ENCODE assay signal across 8 cellular contexts in the genomic region with DNA sequence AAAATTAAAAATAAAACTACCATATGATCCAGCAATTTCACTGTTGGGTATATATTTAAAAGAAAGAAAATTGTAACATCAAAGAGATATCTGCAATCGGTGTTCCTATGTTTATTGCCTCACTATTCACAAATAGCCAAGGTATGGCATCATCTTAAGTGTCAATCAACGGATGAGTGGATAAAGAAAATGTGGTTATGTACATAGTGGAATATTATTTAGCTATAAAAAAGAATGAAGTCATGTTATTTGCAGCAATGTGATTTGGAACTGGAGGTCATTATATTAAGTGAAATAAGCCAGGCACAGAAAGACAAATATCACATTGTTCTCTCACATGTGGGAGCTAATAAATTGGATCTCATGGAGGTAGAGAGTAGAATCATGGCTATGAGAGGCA.
DNase-seq lines count a peak whose midpoint lies in the region; ATAC-seq and TF ChIP-seq lines count a peak whose summit lies in the region.
"Had no signal": no experiment of that assay in that cellular context is flagged by ENCODE, and none has a peak within 500 bp of the region (broad histone marks: within the 10 kb centered on the region; RNA-seq: fewer than 3 reads in every experiment).

No MANE protein-coding gene starts in this region.

- peaks cover 16% of the 10 kb centered on the region for H3F3A ChIP-seq in MM.1S (ENCODE audit: insufficient read depth, low read length)

- H3K4me3 ChIP-seq in MM.1S (ENCODE audit: low read length) (peak overlapping the region; percentile 39), dorsolateral prefrontal cortex (peak overlapping the region in 38 of 59 donors; percentile 15 to 68 (median 53))

- DNase-seq in EL (peak; percentile 2), MM.1S (no peak), dorsolateral prefrontal cortex (no peak), osteocyte (ENCODE audit: extremely low spot score, unreplicated experiment) (no peak)
- DNase-seq: NCI-H1048 had no signal

- no peaks in the 10 kb centered on the region for H3K36me3 Mint-ChIP-seq in osteocyte (ENCODE audit: unreplicated experiment)

- H2AFZ ChIP-seq in MM.1S (ENCODE audit: low read length): peak overlapping the region; percentile 21

- H3K9me3 ChIP-seq in MM.1S (replicated peaks; ENCODE audit: insufficient read depth, low read length): no peaks in the 10 kb centered on the region

- ATAC-seq in HG02852 (IDR thresholded peaks at IDR 0.05; ENCODE audit: unreplicated experiment) (no peak), GM21576 (IDR thresholded peaks at IDR 0.05; ENCODE audit: unreplicated experiment) (no peak), GM18511 (IDR thresholded peaks at IDR 0.05; ENCODE audit: unreplicated experiment) (no peak)

- peak overlapping the region; percentile 69; the same call in 1 of the 2 replicates for H3K27ac ChIP-seq in MM.1S (ENCODE audit: low read length)
- peak overlapping the region in 2 of 59 donors; percentile 52 to 59 for H3K27ac ChIP-seq in dorsolateral prefrontal cortex

- H3K36me3 ChIP-seq in MM.1S (replicated peaks; ENCODE audit: insufficient read depth, low read length): no peaks in the 10 kb centered on the region

- no peaks in the 10 kb centered on the region for H3K9me3 Mint-ChIP-seq in osteocyte (ENCODE audit: unreplicated experiment)

- no peaks in the 10 kb centered on the region for H3K9me2 ChIP-seq in MM.1S (replicated peaks; ENCODE audit: insufficient read depth, low read length)

- H3K27ac Mint-ChIP-seq in osteocyte (ENCODE audit: unreplicated experiment): peak overlapping the region; percentile 78

- H3K27me3 ChIP-seq in MM.1S (replicated peaks; ENCODE audit: insufficient read depth, low read length) (no peaks in the 10 kb centered on the region), dorsolateral prefrontal cortex (peaks cover 0 to 3% (median 0%) of the 10 kb centered on the region in 45 donors)

- peaks cover 18% of the 10 kb centered on the region for H3K4me1 ChIP-seq in MM.1S (ENCODE audit: low read length)

- intact Hi-C loops in dorsolateral prefrontal cortex (cut with DNase I): no loop called here

- H3K79me2 ChIP-seq in MM.1S (ENCODE audit: low read length): no peaks in the 10 kb centered on the region

- H3K9ac ChIP-seq in MM.1S (ENCODE audit: low read length): peak overlapping the region; percentile 41; the same call in 1 of the 2 replicates

- peaks cover 19% of the 10 kb centered on the region for H3K4me1 Mint-ChIP-seq in osteocyte (ENCODE audit: unreplicated experiment)

- TF ChIP-seq CTCF in MM.1S (IDR thresholded peaks at IDR 0.05; ENCODE audit: low read length) (no peak), dorsolateral prefrontal cortex (IDR thresholded peaks at IDR 0.05 in 54 of 56, conservative IDR thresholded peaks at IDR 0.05 in 2 of 56; ENCODE audit: low read depth in 1 of 56, partially characterized antibody in 56 of 56) (no peak), osteocyte (IDR thresholded peaks at IDR 0.05) (no peak)

- H3K4me3 Mint-ChIP-seq in osteocyte (ENCODE audit: unreplicated experiment): peak overlapping the region; percentile 58

- H3K27me3 Mint-ChIP-seq in osteocyte (ENCODE audit: unreplicated experiment): no peaks in the 10 kb centered on the region

- H3K4me2 ChIP-seq in MM.1S (ENCODE audit: low read depth, low read length): peak overlapping the region; percentile 56

- H4K20me1 ChIP-seq in MM.1S (ENCODE audit: insufficient read depth, low read length): no peaks in the 10 kb centered on the region
